ENCODE assay signal across 19 cellular contexts in genomic region chr2:8437949-8438400, GRCh38.
"Had no signal": no experiment of that assay in that cellular context is flagged by ENCODE, and none has a peak within 500 bp of the region (broad histone marks: within the 10 kb centered on the region; RNA-seq: fewer than 3 reads in every experiment).

No MANE protein-coding gene starts in this region.

- H3K27ac Mint-ChIP-seq: stimulated activated memory B cell treated with anti-CD40 and anti-IgM and Interleukin-4, amounts not matched to agents 10 μg/mL and 1 μg/mL and 100 μg/mL, for 72 hours had no signal

- H3K36me3 Mint-ChIP-seq: naive thymus-derived CD8-positive, alpha-beta T cell; stimulated activated memory B cell treated with anti-CD40 and anti-IgM and Interleukin-4, amounts not matched to agents 10 μg/mL and 1 μg/mL and 100 μg/mL, for 72 hours had no signal

- H3K4me1 ChIP-seq: pancreas, testis had no signal

- H3K4me3 ChIP-seq: pancreas, skin epidermis, spleen, testis, tibial artery, upper lobe of left lung had no signal

- DNase-seq: cerebellar nuclear complex; cortex of kidney; effector CD8-positive, alpha-beta T cell; erythroblast; kidney; mesendoderm; midbrain; nephron progenitor cell; occipital lobe; stimulated activated CD4-positive, alpha-beta T cell treated with anti-CD3 and anti-CD28 coated beads, Interleukin-4, amount 100 ng/mL, for 4 hours; stimulated activated naive CD8-positive, alpha-beta T cell treated with anti-CD3 and anti-CD28 coated beads, Interleukin-15, Interleukin-2, amounts not matched to agents 100 U/mL and 50 U/mL, for 24 hours; testis; tibial artery had no signal

- H3K36me3 ChIP-seq: pancreas, spleen, tibial artery, upper lobe of left lung had no signal

- H3K4me3 Mint-ChIP-seq: naive thymus-derived CD8-positive, alpha-beta T cell; nephron progenitor cell; stimulated activated memory B cell treated with anti-CD40 and anti-IgM and Interleukin-4, amounts not matched to agents 10 μg/mL and 1 μg/mL and 100 μg/mL, for 72 hours had no signal

- H3K9me3 ChIP-seq: pancreas, spleen, testis, tibial artery, upper lobe of left lung had no signal

- ATAC-seq: stimulated activated memory B cell treated with anti-CD40 and anti-IgM and Interleukin-4, amounts not matched to agents 10 μg/mL and 1 μg/mL and 100 μg/mL, for 72 hours had no signal

- H3K27ac ChIP-seq: pancreas, testis, tibial artery, upper lobe of left lung had no signal

- H3K27me3 ChIP-seq: pancreas, testis, tibial artery, upper lobe of left lung had no signal

- H3K9me3 Mint-ChIP-seq: naive thymus-derived CD8-positive, alpha-beta T cell; stimulated activated memory B cell treated with anti-CD40 and anti-IgM and Interleukin-4, amounts not matched to agents 10 μg/mL and 1 μg/mL and 100 μg/mL, for 72 hours had no signal
